19 cellular contexts compared by ENCODE assay signal in genomic region chr6:155544677-155545076, GRCh38.
A peak's percentile ranks its signal among the peaks of the same experiment; 100 is the strongest.
DNase-seq lines count a peak whose midpoint lies in the region; ATAC-seq, FAIRE-seq and TF ChIP-seq lines count a peak whose summit lies in the region.
"Had no signal": no experiment of that assay in that cellular context is flagged by ENCODE, and none has a peak within 500 bp of the region (broad histone marks: within the 10 kb centered on the region; RNA-seq: fewer than 3 reads in every experiment).

No MANE protein-coding gene starts in this region.

- TF ChIP-seq CTCF in Loucy (conservative IDR thresholded peaks at IDR 0.05; ENCODE audit: low read length) (no peak), H1 (IDR thresholded peaks at IDR 0.05; ENCODE audit: control extremely low read depth in 1 of 3, insufficient read depth in 1 of 3, low read depth in 1 of 3, low read length in 3 of 3) (no peak), type B pancreatic cell (conservative IDR thresholded peaks at IDR 0.05) (no peak), left lung (IDR thresholded peaks at IDR 0.05) (no peak)

- no peak overlapping the region for H3K23ac ChIP-seq in H1 (ENCODE audit: insufficient read length)

- TF ChIP-seq EP300 in H1 (IDR thresholded peaks at IDR 0.05; ENCODE audit: borderline replicate concordance in 1 of 2, low read depth in 2 of 2, low read length in 2 of 2) = no peak

- no peak overlapping the region for H3K4ac ChIP-seq in H1 (replicated peaks; ENCODE audit: insufficient read length, low read depth, low read length)

- no peak overlapping the region for H2BK20ac ChIP-seq in H1 (ENCODE audit: low read length)

- no peaks in the 10 kb centered on the region for H3K36me3 Mint-ChIP-seq in naive thymus-derived CD4-positive, alpha-beta T cell
- no peaks in the 10 kb centered on the region for H3K36me3 Mint-ChIP-seq in type B pancreatic cell
- H3K36me3 Mint-ChIP-seq: CD8-positive, alpha-beta memory T cell had no signal

- no peak overlapping the region for H2BK15ac ChIP-seq in H1 (ENCODE audit: low read length)

- H2BK5ac ChIP-seq in H1 (ENCODE audit: low read depth, low read length) = no peak overlapping the region

- peak; percentile 24 for ATAC-seq in naive thymus-derived CD4-positive, alpha-beta T cell
- ATAC-seq in left lung (no peak), HG02938 (IDR thresholded peaks at IDR 0.05; ENCODE audit: unreplicated experiment) (no peak)
- ATAC-seq: SK-N-SH treated with all-trans-retinoic acid at 6 μM for 48 hours had no signal

- no peak overlapping the region for H3K4me3 Mint-ChIP-seq in naive thymus-derived CD4-positive, alpha-beta T cell
- H3K4me3 Mint-ChIP-seq in type B pancreatic cell = no peak overlapping the region
- H3K4me3 Mint-ChIP-seq: CD8-positive, alpha-beta memory T cell had no signal

- H3F3A ChIP-seq in Loucy (ENCODE audit: low read depth) = no peaks in the 10 kb centered on the region

- H3K27ac ChIP-seq in H1 (ENCODE audit: low read depth, low read length) = no peak overlapping the region
- no peak overlapping the region for H3K27ac ChIP-seq in naive thymus-derived CD4-positive, alpha-beta T cell (ENCODE audit: low read depth, low read length)
- H3K27ac ChIP-seq in left lung = no peak overlapping the region
- H3K27ac ChIP-seq: BLaER1 treated with 17β-estradiol and CSF1 and Interleukin-3, amounts not matched to agents 10 nM and 100 nM; KMS-11 had no signal

- peaks cover 13% of the 10 kb centered on the region for H3K4me1 ChIP-seq in Loucy (ENCODE audit: insufficient read depth, low read length, poor library complexity, severe bottlenecking)
- no peaks in the 10 kb centered on the region for H3K4me1 ChIP-seq in H1 (replicated peaks in 1 of 4; ENCODE audit: control insufficient read depth in 3 of 4, insufficient read depth in 4 of 4, low read length in 3 of 4)
- H3K4me1 ChIP-seq in naive thymus-derived CD4-positive, alpha-beta T cell (ENCODE audit: control insufficient read depth in 2 of 2, insufficient read depth in 2 of 2, low read length in 2 of 2) = no peaks in the 10 kb centered on the region
- H3K4me1 ChIP-seq in left lung = no peaks in the 10 kb centered on the region

- peaks cover 0 to 9% (median 7%) of the 10 kb centered on the region in 7 donors for H3K4me1 Mint-ChIP-seq in naive thymus-derived CD4-positive, alpha-beta T cell
- no peaks in the 10 kb centered on the region for H3K4me1 Mint-ChIP-seq in type B pancreatic cell (ENCODE audit: unreplicated experiment)
- H3K4me1 Mint-ChIP-seq: CD8-positive, alpha-beta memory T cell had no signal

- no peak for TF ChIP-seq POLR2A in H1 (IDR thresholded peaks at IDR 0.05; ENCODE audit: control extremely low read depth in 1 of 2, low read depth in 2 of 2, low read length in 2 of 2)

- H3K9me3 ChIP-seq in Loucy (ENCODE audit: insufficient read depth, low read depth, low read length) (no peaks in the 10 kb centered on the region), H1 (ENCODE audit: insufficient read depth in 2 of 2, low read depth in 1 of 2, low read length in 1 of 2) (no peaks in the 10 kb centered on the region), left lung (no peaks in the 10 kb centered on the region)
- no peaks in the 10 kb centered on the region for H3K9me3 ChIP-seq in naive thymus-derived CD4-positive, alpha-beta T cell (ENCODE audit: control insufficient read depth in 2 of 3, low read length in 3 of 3)
- H3K9me3 ChIP-seq: BLaER1 treated with 17β-estradiol and CSF1 and Interleukin-3, amounts not matched to agents 10 nM and 100 nM had no signal

- no peak for FAIRE-seq in H1 (lab: Jason Lieb, UNC)
- FAIRE-seq: GM12892, GM18507 had no signal

- 100% methylated on average over 2 of the region's 2 CpGs; no CpG with 5 or more reads in 1 of the 2 experiments for WGBS in H1 (ENCODE audit: extremely low coverage in 1 of 2, insufficient coverage in 1 of 2, insufficient read length in 1 of 2, insufficient replicate concordance in 2 of 2, low coverage in 1 of 2, low lambda C conversion rate in 2 of 2, missing lambda C conversion rate in 1 of 2), 2 experiments

- POLR2A ChIA-PET in H1 (lab: Charles Lee; ENCODE audit: partially characterized antibody) = no interaction called here
- POLR2A ChIA-PET in naive thymus-derived CD4-positive, alpha-beta T cell (lab: Charles Lee) = interaction anchor here (0.5 to 0.7 kb wide), 2 partner anchors 10 to 201 kb away, joined by 3 read pairs; no protein-coding TSS in a partner anchor

- no peaks in the 10 kb centered on the region for H3K9me3 Mint-ChIP-seq in naive thymus-derived CD4-positive, alpha-beta T cell
- H3K9me3 Mint-ChIP-seq in type B pancreatic cell = no peaks in the 10 kb centered on the region
- H3K9me3 Mint-ChIP-seq: CD8-positive, alpha-beta memory T cell had no signal

- H3K23me2 ChIP-seq in H1 (ENCODE audit: low read depth, low read length) = no peaks in the 10 kb centered on the region

- no peaks in the 10 kb centered on the region for H3K27me3 ChIP-seq in Loucy (ENCODE audit: insufficient read depth, low read length, poor library complexity, severe bottlenecking)
- H3K27me3 ChIP-seq in H1 (replicated peaks in 1 of 4; ENCODE audit: control insufficient read depth in 3 of 4, extremely low read depth in 1 of 4, insufficient read depth in 3 of 4, low read length in 3 of 4) = no peaks in the 10 kb centered on the region
- H3K27me3 ChIP-seq in naive thymus-derived CD4-positive, alpha-beta T cell (ENCODE audit: control insufficient read depth in 2 of 2, insufficient read depth in 2 of 2, low read length in 2 of 2) = no peaks in the 10 kb centered on the region
- no peaks in the 10 kb centered on the region for H3K27me3 ChIP-seq in left lung
- H3K27me3 ChIP-seq: BLaER1 treated with 17β-estradiol and CSF1 and Interleukin-3, amounts not matched to agents 10 nM and 100 nM had no signal

- H4K8ac ChIP-seq in H1 (ENCODE audit: extremely low read depth, insufficient read depth, low read length) = no peak overlapping the region

- H3K18ac ChIP-seq in H1 (ENCODE audit: extremely low read depth, low read length) = no peak overlapping the region

- H3K9ac ChIP-seq in Loucy (ENCODE audit: low read depth, low read length, poor library complexity, severe bottlenecking) (no peak overlapping the region), H1 (replicated peaks in 1 of 4; ENCODE audit: extremely low read depth in 1 of 4, low read depth in 3 of 4, low read length in 3 of 4) (no peak overlapping the region)
- H3K9ac ChIP-seq: BLaER1 treated with 17β-estradiol and CSF1 and Interleukin-3, amounts not matched to agents 10 nM and 100 nM; KMS-11 had no signal

- DNase-seq in H1 (ENCODE audit: low read depth in 1 of 2, low spot score in 2 of 2) (no peak), type B pancreatic cell (ENCODE audit: extremely low spot score, unreplicated experiment) (no peak), left lung (no peak), SIG-M5 (lab: John Stamatoyannopoulos, UW) (no peak)
- no peak for DNase-seq in naive thymus-derived CD4-positive, alpha-beta T cell
- DNase-seq: CD8-positive, alpha-beta memory T cell; H7; NCI-H1694 treated with DMSO at 0.1 percent for 48 hours; NCI-H510A treated with DMSO at 0.1 percent for 48 hours; NCI-H774; RPMI8226; SHP77 treated with DMSO at 0.1 percent for 48 hours had no signal

- no peaks in the 10 kb centered on the region for H3K9me2 ChIP-seq in Loucy (replicated peaks; ENCODE audit: low read depth, low read length)

- no peak overlapping the region for H3K56ac ChIP-seq in H1 (replicated peaks; ENCODE audit: insufficient read length, low read depth, low read length)

- H3K4me3 ChIP-seq in Loucy (ENCODE audit: low read length, poor library complexity, severe bottlenecking) (no peak overlapping the region), H1 (ENCODE audit: extremely low read depth in 1 of 4, insufficient read depth in 2 of 4, low read depth in 3 of 4, low read length in 4 of 4) (no peak overlapping the region), left lung (no peak overlapping the region)
- H3K4me3 ChIP-seq in naive thymus-derived CD4-positive, alpha-beta T cell (ENCODE audit: low read length) = no peak overlapping the region
- H3K4me3 ChIP-seq: BLaER1 treated with 17β-estradiol and CSF1 and Interleukin-3, amounts not matched to agents 10 nM and 100 nM had no signal

- CTCF ChIA-PET in H1 (lab: Charles Lee; ENCODE audit: partially characterized antibody) = no interaction called here
- CTCF ChIA-PET in naive thymus-derived CD4-positive, alpha-beta T cell (lab: Charles Lee) = no interaction called here

- no peaks in the 10 kb centered on the region for H3K79me1 ChIP-seq in H1 (ENCODE audit: low read depth, low read length)

- H2AK5ac ChIP-seq in H1 (ENCODE audit: low read depth, low read length) = no peak overlapping the region

- H4K5ac ChIP-seq in H1 (ENCODE audit: insufficient read length, low read depth, low read length) = no peak overlapping the region

- H4K91ac ChIP-seq in H1 (replicated peaks; ENCODE audit: insufficient read length, low read length) = no peak overlapping the region

- H3K79me2 ChIP-seq in Loucy (ENCODE audit: insufficient read depth, low read length) = no peaks in the 10 kb centered on the region
- no peaks in the 10 kb centered on the region for H3K79me2 ChIP-seq in H1 (ENCODE audit: control insufficient read depth in 1 of 2, insufficient read depth in 2 of 2, low read length in 2 of 2)

- H3K36me3 ChIP-seq in Loucy (ENCODE audit: insufficient read depth, low read length) (no peaks in the 10 kb centered on the region), H1 (ENCODE audit: control insufficient read depth in 2 of 4, insufficient read depth in 4 of 4, low read length in 3 of 4) (no peaks in the 10 kb centered on the region), left lung (no peaks in the 10 kb centered on the region)
- H3K36me3 ChIP-seq in naive thymus-derived CD4-positive, alpha-beta T cell (ENCODE audit: control insufficient read depth in 2 of 3, insufficient read depth in 3 of 3, low read length in 3 of 3) = no peaks in the 10 kb centered on the region
- H3K36me3 ChIP-seq: BLaER1 treated with 17β-estradiol and CSF1 and Interleukin-3, amounts not matched to agents 10 nM and 100 nM had no signal

- intact Hi-C loops in naive thymus-derived CD4-positive, alpha-beta T cell (cut with micrococcal nuclease) = no loop called here
- intact Hi-C loops in left lung (cut with DNase I) = no loop called here

- H2BK12ac ChIP-seq in H1 (ENCODE audit: low read depth, low read length) = no peak overlapping the region

- H3K4me2 ChIP-seq in Loucy (ENCODE audit: low read depth, low read length, poor library complexity, severe bottlenecking) (no peak overlapping the region), H1 (ENCODE audit: insufficient read depth in 1 of 2, low read depth in 2 of 2, low read length in 2 of 2) (no peak overlapping the region)
- H3K4me2 ChIP-seq: KMS-11 had no signal

- TF ChIP-seq RAD21 in H1 (IDR thresholded peaks at IDR 0.05 in 1 of 2, conservative IDR thresholded peaks at IDR 0.05 in 1 of 2; ENCODE audit: low read depth in 2 of 2, low read length in 2 of 2) = no peak

- no peak overlapping the region for H2BK120ac ChIP-seq in H1 (replicated peaks; ENCODE audit: low read depth, low read length)

- H3K14ac ChIP-seq in H1 (ENCODE audit: insufficient read length) = no peak overlapping the region

- no peaks in the 10 kb centered on the region for H3K27me3 Mint-ChIP-seq in naive thymus-derived CD4-positive, alpha-beta T cell
- no peaks in the 10 kb centered on the region for H3K27me3 Mint-ChIP-seq in type B pancreatic cell

- no peak overlapping the region for H3K27ac Mint-ChIP-seq in naive thymus-derived CD4-positive, alpha-beta T cell
- H3K27ac Mint-ChIP-seq in type B pancreatic cell = peak overlapping the region; percentile 63
- H3K27ac Mint-ChIP-seq: CD8-positive, alpha-beta memory T cell had no signal

- no peaks in the 10 kb centered on the region for H4K20me1 ChIP-seq in Loucy (ENCODE audit: insufficient read depth, low read length, poor library complexity, severe bottlenecking)
- H4K20me1 ChIP-seq in H1 (replicated peaks in 1 of 2; ENCODE audit: control insufficient read depth in 1 of 2, insufficient read depth in 2 of 2, low read length in 2 of 2) = no peaks in the 10 kb centered on the region
- H4K20me1 ChIP-seq: BLaER1 treated with 17β-estradiol and CSF1 and Interleukin-3, amounts not matched to agents 10 nM and 100 nM had no signal

- H2AFZ ChIP-seq in Loucy (ENCODE audit: low read length) (0 out of 2 replicates have a peak overlapping the region, but pooled peaks have one; percentile 4), H1 (ENCODE audit: low read length) (peak overlapping the region; percentile 73; the same call in 1 of the 2 replicates)
